ENCODE assay signal across 1 cellular context in genomic region chr6:96621983-96622382, GRCh38.
TF ChIP-seq lines count a peak whose summit lies in the region.

No MANE protein-coding gene starts in this region.

TF ChIP-seq in GM12878, 131 proteins besides CTCF, POLR2A, EP300 and RAD21 (continued from another document):
- TF ChIP-seq RELB (IDR thresholded peaks at IDR 0.05; ENCODE audit: low read depth): 0 out of 2 replicates have a peak, but pooled peaks have one; percentile 20
- no peak for TF ChIP-seq MEF2A (IDR thresholded peaks at IDR 0.05; ENCODE audit: insufficient read depth, low read depth, low read length)
- no peak for TF ChIP-seq BCLAF1 (IDR thresholded peaks at IDR 0.05)
- no peak for TF ChIP-seq EZH2 (IDR thresholded peaks at IDR 0.05; ENCODE audit: borderline replicate concordance, control insufficient read depth, low read depth, low read length)
